In the genomic region with DNA sequence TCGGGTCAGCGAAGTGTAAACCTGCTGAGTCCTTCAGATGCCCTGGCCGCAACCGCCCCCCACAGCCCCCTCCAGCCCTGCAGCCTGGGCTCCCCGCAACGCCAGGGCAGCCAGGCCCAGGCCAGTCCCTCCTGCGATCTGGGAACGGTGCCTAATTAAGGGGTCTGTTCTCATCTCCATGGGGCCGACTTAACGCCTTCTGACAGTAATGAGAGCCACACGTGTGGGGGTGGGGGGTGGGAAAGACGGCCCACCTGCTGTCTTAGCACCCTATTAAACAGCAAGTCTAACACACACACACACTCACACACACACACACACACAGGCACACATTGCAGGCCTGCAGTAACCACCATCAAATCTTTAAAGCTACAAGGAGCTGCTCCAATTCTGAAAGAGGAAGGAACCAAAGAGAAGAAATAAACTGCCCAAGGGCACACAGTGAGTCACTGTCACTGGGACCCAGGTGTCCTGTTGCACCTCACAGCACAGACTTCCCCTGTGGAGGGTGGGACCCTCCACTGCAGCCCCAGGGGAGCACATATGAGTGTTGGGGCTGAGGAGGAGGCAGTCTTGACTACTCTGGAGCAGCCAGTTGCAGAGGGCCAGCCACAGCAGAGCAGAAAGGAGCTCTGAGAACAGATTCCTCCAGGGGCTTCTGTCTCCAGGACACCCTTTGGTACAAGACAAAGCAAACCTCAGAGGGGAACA, we compare ENCODE assay signal across 10 cellular contexts. TPM values are rescaled to one million over a fixed set of nuclear protein-coding genes. Genes with fewer than 3 reads are reported as not detected.
A peak's percentile ranks its signal among the peaks of the same experiment; 100 is the strongest.
DNase-seq lines count a peak whose midpoint lies in the region; ATAC-seq and TF ChIP-seq lines count a peak whose summit lies in the region.
"Had no signal": no experiment of that assay in that cellular context is flagged by ENCODE, and none has a peak within 500 bp of the region (broad histone marks: within the 10 kb centered on the region; RNA-seq: fewer than 3 reads in every experiment).

No MANE protein-coding gene starts in this region.

- no peaks in the 10 kb centered on the region for H3K4me1 Mint-ChIP-seq in natural killer cell

- H3K27ac Mint-ChIP-seq in natural killer cell, result no peak overlapping the region
- H3K27ac Mint-ChIP-seq: T-helper 2 cell treated with Interferon-gamma antibody and Interleukin-4, amounts not matched to agents 5 μg/mL and 100 μg/mL, for 36 hours had no signal

- H3K9me3 Mint-ChIP-seq in natural killer cell, result no peaks in the 10 kb centered on the region
- H3K9me3 Mint-ChIP-seq: T-helper 2 cell treated with Interferon-gamma antibody and Interleukin-4, amounts not matched to agents 5 μg/mL and 100 μg/mL, for 36 hours had no signal

- H3K36me3 Mint-ChIP-seq in natural killer cell, result no peaks in the 10 kb centered on the region

- peak overlapping the region; percentile 28 for H3K4me3 Mint-ChIP-seq in natural killer cell
- H3K4me3 Mint-ChIP-seq: activated naive CD8-positive, alpha-beta T cell; T-helper 2 cell treated with Interferon-gamma antibody and Interleukin-4, amounts not matched to agents 5 μg/mL and 100 μg/mL, for 36 hours had no signal

- DNase-seq in NOMO-1 treated with dmso at 0.1 percent for 144 hours (lab: John Stamatoyannopoulos, UW; ENCODE audit: unreplicated experiment) (peak; percentile 82), natural killer cell (no peak), midbrain (lab: John Stamatoyannopoulos, UW) (no peak), NCI-H524 treated with DMSO at 0.1 percent for 48 hours (lab: John Stamatoyannopoulos, UW) (no peak)
- DNase-seq in activated CD8-positive, alpha-beta memory T cell treated with anti-CD3 and anti-CD28 coated beads, Interleukin-2, amount 50 U/mL, for 48 hours, result no peak

- H3K27me3 Mint-ChIP-seq in natural killer cell (ENCODE audit: low read depth in 2 of 2), result peaks cover 24 to 77% of the 10 kb centered on the region in 2 donors

- ATAC-seq in GM18502 (IDR thresholded peaks at IDR 0.05; ENCODE audit: poor library complexity, unreplicated experiment), result peak; percentile 28
- ATAC-seq in HG02610 (IDR thresholded peaks at IDR 0.05; ENCODE audit: unreplicated experiment), result peak; percentile 62
- peak in 1 of 3 donors; percentile 34 for ATAC-seq in natural killer cell
- ATAC-seq in HG03135 (IDR thresholded peaks at IDR 0.05; ENCODE audit: unreplicated experiment), result no peak

- no peak for TF ChIP-seq CTCF in natural killer cell (IDR thresholded peaks at IDR 0.05)

- intact Hi-C loops in natural killer cell (cut with micrococcal nuclease), result no loop called here

RNA-seq across cellular contexts. Expression of gene HES1, which starts 31.8 kb away (rescaled TPM):
- total RNA-seq in natural killer cell, result 1 to 10 TPM; 1.5 to 4.4 (median 2.2) TPM
